ENCODE assay signal across 10 cellular contexts in the genomic region with DNA sequence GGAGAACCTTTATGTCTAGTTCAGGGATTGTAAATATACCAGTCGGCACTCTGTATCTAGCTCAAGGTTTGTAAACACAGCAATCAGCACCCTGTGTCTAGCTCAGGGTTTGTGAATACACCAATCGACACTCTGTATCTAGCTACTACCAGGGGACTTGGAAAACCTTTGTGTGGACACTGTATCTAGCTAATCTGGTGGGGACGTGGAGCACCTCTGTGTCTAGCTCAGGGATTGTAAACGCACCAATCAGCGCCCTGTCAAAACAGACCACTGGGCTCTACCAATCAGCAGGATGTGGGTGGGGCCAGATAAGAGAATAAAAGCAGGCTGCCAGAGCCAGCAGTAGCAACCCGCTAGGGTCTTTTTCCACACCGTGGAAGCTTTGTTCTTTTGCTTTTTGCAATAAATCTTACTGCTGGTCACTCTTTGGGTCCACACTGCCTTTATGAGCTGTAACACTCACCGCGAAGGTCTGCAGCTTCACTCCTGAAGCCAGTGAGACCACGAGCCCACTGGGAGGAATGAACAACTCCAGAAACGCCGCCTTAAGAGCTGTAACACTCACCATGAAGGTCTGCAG. TPM values are rescaled to one million over a fixed set of nuclear protein-coding genes. Genes with fewer than 3 reads are reported as not detected.
DNase-seq lines count a peak whose midpoint lies in the region; ATAC-seq, FAIRE-seq and TF ChIP-seq lines count a peak whose summit lies in the region.
"Not testable (repeated sequence)": the region's sequence is repeated elsewhere in the genome, so short reads cannot be mapped to it uniquely, and the experiment has no call there.
"Had no signal": no experiment of that assay in that cellular context is flagged by ENCODE, and none has a peak within 500 bp of the region (broad histone marks: within the 10 kb centered on the region; RNA-seq: fewer than 3 reads in every experiment).

No MANE protein-coding gene starts in this region.

- H3K4me2 ChIP-seq in DOHH2 (ENCODE audit: low read length): peak overlapping the region; percentile 70
- H3K4me2 ChIP-seq in MM.1S (ENCODE audit: low read depth, low read length): peak overlapping the region; percentile 49; the same call in 1 of the 2 replicates

- peaks cover 23% of the 10 kb centered on the region for H3F3A ChIP-seq in DOHH2 (ENCODE audit: control insufficient read depth, insufficient read depth)
- not testable (repeated sequence) for H3F3A ChIP-seq in MM.1S (ENCODE audit: insufficient read depth, low read length)

- not testable (repeated sequence) for H3K9me2 ChIP-seq in DOHH2 (replicated peaks; ENCODE audit: control insufficient read depth, low read length); MM.1S (replicated peaks; ENCODE audit: insufficient read depth, low read length)

- not testable (repeated sequence) for H3K27me3 Mint-ChIP-seq in activated B cell treated with CpG ODN at 0.5 μM for 24 hours, naive B cell
- H3K27me3 Mint-ChIP-seq in effector memory CD8-positive, alpha-beta T cell: peaks cover 0 to 11% of the 10 kb centered on the region in 2 donors

- not testable (repeated sequence) for H4K20me1 ChIP-seq in DOHH2 (ENCODE audit: control insufficient read depth, insufficient read depth, low read depth, low read length); MM.1S (ENCODE audit: insufficient read depth, low read length)

- H3K4me1 Mint-ChIP-seq in activated B cell treated with CpG ODN at 0.5 μM for 24 hours (peaks cover 74% of the 10 kb centered on the region), naive B cell (peaks cover 17 to 71% (median 47%) of the 10 kb centered on the region in 3 donors)
- H3K4me1 Mint-ChIP-seq in effector memory CD8-positive, alpha-beta T cell (ENCODE audit: low read depth in 2 of 2): not testable (repeated sequence)

- peak overlapping the region; percentile 76 for H3K27ac ChIP-seq in DOHH2 (ENCODE audit: low read depth, low read length)
- H3K27ac ChIP-seq in MM.1S (ENCODE audit: low read length): peak overlapping the region; percentile 52; the same call in 1 of the 2 replicates

- H3K4me3 ChIP-seq in DOHH2 (ENCODE audit: low read length) (peak overlapping the region; percentile 52), MM.1S (ENCODE audit: low read length) (peak overlapping the region; percentile 40; the same call in 1 of the 2 replicates)

- H3K27ac Mint-ChIP-seq in activated B cell treated with CpG ODN at 0.5 μM for 24 hours (peak overlapping the region; percentile 98), naive B cell (peak overlapping the region; percentile 88 to 98 (median 94))
- H3K27ac Mint-ChIP-seq in effector memory CD8-positive, alpha-beta T cell: peak overlapping the region in 1 of 2 donors; percentile 71

- not testable (repeated sequence) for H3K36me3 Mint-ChIP-seq in activated B cell treated with CpG ODN at 0.5 μM for 24 hours (ENCODE audit: low read depth); effector memory CD8-positive, alpha-beta T cell (ENCODE audit: insufficient read depth); naive B cell

- not testable (repeated sequence) for H3K9ac ChIP-seq in MM.1S (ENCODE audit: low read length)

- not testable (repeated sequence) for H2AFZ ChIP-seq in MM.1S (ENCODE audit: low read length)

- H3K27me3 ChIP-seq in DOHH2 (ENCODE audit: control insufficient read depth, low read length); MM.1S (replicated peaks; ENCODE audit: insufficient read depth, low read length): not testable (repeated sequence)

- DNase-seq in GM12892 (ENCODE audit: insufficient read length); MM.1S; activated B cell treated with CpG ODN at 0.5 μM for 24 hours; effector memory CD8-positive, alpha-beta T cell; naive B cell: not testable (repeated sequence)
- peak; percentile 13 for DNase-seq in stimulated activated CD8-positive, alpha-beta memory T cell treated with anti-CD3 and anti-CD28 coated beads, Interleukin-4, amount 100 ng/mL, for 48 hours

- peak; percentile 70 for TF ChIP-seq POLR2A in GM12892 (IDR thresholded peaks at IDR 0.05; ENCODE audit: low read depth, low read length)

- TF ChIP-seq CTCF in DOHH2 (IDR thresholded peaks at IDR 0.05; ENCODE audit: low read depth, low read length, poor library complexity, severe bottlenecking); MM.1S (IDR thresholded peaks at IDR 0.05; ENCODE audit: low read length); activated B cell treated with CpG ODN at 0.5 μM for 24 hours (IDR thresholded peaks at IDR 0.05): not testable (repeated sequence)

- POLR2A ChIA-PET in activated B cell treated with CpG ODN at 0.5 μM for 24 hours (lab: Charles Lee): interaction anchor here (0.6 to 4.2 kb wide), 17 partner anchors 9 to 290 kb away, joined by 3 to 34 read pairs (median 6); partner anchors contain the start of genes BCL2A1 and ZFAND6

- peaks cover 59% of the 10 kb centered on the region for H3K4me1 ChIP-seq in DOHH2 (ENCODE audit: control insufficient read depth, low read length)
- H3K4me1 ChIP-seq in MM.1S (ENCODE audit: low read length): not testable (repeated sequence)

- H3K9me3 Mint-ChIP-seq in activated B cell treated with CpG ODN at 0.5 μM for 24 hours; effector memory CD8-positive, alpha-beta T cell; naive B cell: not testable (repeated sequence)

- intact Hi-C loops in activated B cell treated with CpG ODN at 0.5 μM for 24 hours (cut with micrococcal nuclease): loop anchor here (1.0 to 5.0 kb wide), 4 partner anchors 8 to 135 kb away; partner anchors contain the start of genes FAH and ZFAND6

- CTCF ChIA-PET in activated B cell treated with CpG ODN at 0.5 μM for 24 hours (lab: Charles Lee): interaction anchor here (0.6 to 1.3 kb wide), 3 partner anchors 24 to 46 kb away, joined by 3 read pairs; no protein-coding TSS in a partner anchor

- H3K79me2 ChIP-seq in DOHH2 (ENCODE audit: control insufficient read depth, low read length); MM.1S (ENCODE audit: low read length): not testable (repeated sequence)

- not testable (repeated sequence) for H3K36me3 ChIP-seq in DOHH2 (ENCODE audit: control insufficient read depth, low read length); MM.1S (replicated peaks; ENCODE audit: insufficient read depth, low read length)

- ATAC-seq in activated B cell treated with CpG ODN at 0.5 μM for 24 hours (ENCODE audit: low read depth); effector memory CD8-positive, alpha-beta T cell (replicated peaks): not testable (repeated sequence)
- ATAC-seq in naive B cell (ENCODE audit: low read depth in 2 of 2): peak in 1 of 2 donors; percentile 12

- H3K9me3 ChIP-seq in DOHH2 (ENCODE audit: control insufficient read depth, insufficient read depth, low read length); MM.1S (replicated peaks; ENCODE audit: insufficient read depth, low read length): not testable (repeated sequence)

- peak overlapping the region; percentile 87 for H3K4me3 Mint-ChIP-seq in activated B cell treated with CpG ODN at 0.5 μM for 24 hours
- peak overlapping the region; percentile 56 to 68 for H3K4me3 Mint-ChIP-seq in effector memory CD8-positive, alpha-beta T cell
- H3K4me3 Mint-ChIP-seq in naive B cell: peak overlapping the region; percentile 53 to 93 (median 90)

- FAIRE-seq in GM12892 (lab: Jason Lieb, UNC): not testable (repeated sequence)

RNA-seq across cellular contexts. Expression of gene ZFAND6, which starts 42.3 kb away (rescaled TPM):
- polyA plus RNA-seq in GM12892 (2012; ENCODE audit: missing spikeins): 73.6 TPM
- total RNA-seq in activated B cell treated with CpG ODN at 0.5 μM for 24 hours: 95.5 and 101 TPM in 2 replicates
- polyA plus RNA-seq in naive B cell (ENCODE audit: low read depth in 6 of 6): 100 to 1,000 TPM; 106 to 189 (median 148) TPM

RNA-seq across cellular contexts. Expression of gene BCL2A1, which starts 46.1 kb away (rescaled TPM):
- polyA plus RNA-seq in GM12892 (2012; ENCODE audit: missing spikeins): 266 TPM
- total RNA-seq in activated B cell treated with CpG ODN at 0.5 μM for 24 hours: 181 and 189 TPM in 2 replicates
- 10 to 100 TPM; 30.9 to 58.4 (median 44.4) TPM for polyA plus RNA-seq in naive B cell (ENCODE audit: low read depth in 6 of 6)
- total RNA-seq: A172, G401, H1 had no signal
- polyA plus RNA-seq: H1 had no signal
